Comparison of ENCODE assay signal across 14 cellular contexts in the genomic region with DNA sequence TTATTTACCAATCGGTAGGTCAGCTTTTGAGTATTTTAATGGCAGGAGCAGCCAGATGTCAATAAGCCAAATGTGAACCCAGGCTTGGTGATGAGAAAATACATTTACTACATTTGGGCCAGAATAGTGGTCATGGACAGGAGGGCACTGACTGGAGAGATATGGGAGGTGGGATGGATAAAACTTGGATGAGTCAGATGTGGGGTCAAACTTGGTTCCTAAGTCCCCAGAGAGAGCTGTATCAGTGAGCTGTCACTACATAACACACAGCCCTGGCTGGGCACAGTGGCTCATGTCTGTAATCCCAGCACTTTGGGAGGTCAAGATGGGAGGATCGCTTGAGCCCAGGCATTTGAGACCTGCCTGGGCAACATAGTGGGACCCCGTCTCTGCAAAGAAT. TPM values are rescaled to one million over a fixed set of nuclear protein-coding genes. Genes with fewer than 3 reads are reported as not detected.
DNase-seq lines count a peak whose midpoint lies in the region; ATAC-seq and TF ChIP-seq lines count a peak whose summit lies in the region.
"Had no signal": no experiment of that assay in that cellular context is flagged by ENCODE, and none has a peak within 500 bp of the region (broad histone marks: within the 10 kb centered on the region; RNA-seq: fewer than 3 reads in every experiment).

No MANE protein-coding gene starts in this region.

- peaks cover 8% of the 10 kb centered on the region; the same call in 2 of the 3 replicates for H3K36me3 Mint-ChIP-seq in GM23338 (ENCODE audit: low read depth)
- H3K36me3 Mint-ChIP-seq in activated CD8-positive, alpha-beta T cell treated with anti-CD3 and anti-CD28 coated beads for 36 hours (ENCODE audit: low read depth): peaks cover 4% of the 10 kb centered on the region

- no peak overlapping the region for H3K4me3 Mint-ChIP-seq in GM23338
- no peak overlapping the region for H3K4me3 Mint-ChIP-seq in activated CD8-positive, alpha-beta T cell treated with anti-CD3 and anti-CD28 coated beads for 36 hours
- H3K4me3 Mint-ChIP-seq: CD8-positive, alpha-beta memory T cell had no signal

- H3K27ac ChIP-seq in GM23338 (ENCODE audit: low read depth): no peak overlapping the region
- H3K27ac ChIP-seq in adrenal gland: peak overlapping the region; percentile 9 to 99 (median 86)
- H3K27ac ChIP-seq in subcutaneous abdominal adipose tissue (ENCODE audit: low read depth, low read length): peak overlapping the region; percentile 54
- no peak overlapping the region for H3K27ac ChIP-seq in hepatocyte

- peaks cover 14% of the 10 kb centered on the region for H3K4me1 Mint-ChIP-seq in GM23338
- H3K4me1 Mint-ChIP-seq in activated CD8-positive, alpha-beta T cell treated with anti-CD3 and anti-CD28 coated beads for 36 hours (ENCODE audit: low read depth): peaks cover 13% of the 10 kb centered on the region

- H3K9me3 Mint-ChIP-seq in GM23338: no peaks in the 10 kb centered on the region
- no peaks in the 10 kb centered on the region for H3K9me3 Mint-ChIP-seq in activated CD8-positive, alpha-beta T cell treated with anti-CD3 and anti-CD28 coated beads for 36 hours
- H3K9me3 Mint-ChIP-seq: CD8-positive, alpha-beta memory T cell had no signal

- CTCF ChIA-PET in activated CD8-positive, alpha-beta T cell treated with anti-CD3 and anti-CD28 coated beads for 36 hours (lab: Charles Lee): interaction anchor here (0.5 to 2.2 kb wide), 3 partner anchors 51 to 274 kb away, joined by 3 to 5 read pairs (median 4); no protein-coding TSS in a partner anchor

- TF ChIP-seq CTCF in GM23338 (conservative IDR thresholded peaks at IDR 0.05; ENCODE audit: low read depth in 2 of 2) (no peak), adrenal gland (IDR thresholded peaks at IDR 0.05) (no peak), hepatocyte (IDR thresholded peaks at IDR 0.05; ENCODE audit: poor library complexity) (no peak)
- no peak for TF ChIP-seq CTCF in activated CD8-positive, alpha-beta T cell treated with anti-CD3 and anti-CD28 coated beads for 36 hours (IDR thresholded peaks at IDR 0.05)

- peak overlapping the region; percentile 5; the same call in 1 of the 2 replicates for H3K27ac Mint-ChIP-seq in GM23338
- no peak overlapping the region for H3K27ac Mint-ChIP-seq in activated CD8-positive, alpha-beta T cell treated with anti-CD3 and anti-CD28 coated beads for 36 hours

- no peaks in the 10 kb centered on the region for H3K27me3 ChIP-seq in GM23338 (ENCODE audit: insufficient read depth)
- H3K27me3 ChIP-seq in adrenal gland: no peaks in the 10 kb centered on the region
- H3K27me3 ChIP-seq in subcutaneous abdominal adipose tissue (ENCODE audit: control insufficient read depth in 5 of 5, insufficient read depth in 4 of 5, low read length in 5 of 5): no peaks in the 10 kb centered on the region
- H3K27me3 ChIP-seq in hepatocyte: no peaks in the 10 kb centered on the region

- no peak overlapping the region for H3K9ac ChIP-seq in subcutaneous abdominal adipose tissue (ENCODE audit: low read length in 5 of 5)

- no peaks in the 10 kb centered on the region for H3K36me3 ChIP-seq in GM23338 (ENCODE audit: insufficient read depth)
- no peaks in the 10 kb centered on the region for H3K36me3 ChIP-seq in adrenal gland (replicated peaks in 1 of 2)
- peaks cover 0 to 4% (median 0%) of the 10 kb centered on the region in 5 donors for H3K36me3 ChIP-seq in subcutaneous abdominal adipose tissue (ENCODE audit: control insufficient read depth in 5 of 5, insufficient read depth in 5 of 5, low read length in 5 of 5)
- H3K36me3 ChIP-seq in hepatocyte (replicated peaks; ENCODE audit: insufficient read depth, low read depth): no peaks in the 10 kb centered on the region

- H3K4me3 ChIP-seq in GM23338 (no peak overlapping the region), adrenal gland (no peak overlapping the region), subcutaneous abdominal adipose tissue (ENCODE audit: low read depth in 1 of 5, low read length in 5 of 5) (no peak overlapping the region), hepatocyte (no peak overlapping the region)

- H3K9me2 ChIP-seq in GM23338 (ENCODE audit: insufficient read depth): no peaks in the 10 kb centered on the region
- no peaks in the 10 kb centered on the region for H3K9me2 ChIP-seq in hepatocyte (replicated peaks; ENCODE audit: insufficient read depth)

- H4K20me1 ChIP-seq in GM23338 (replicated peaks; ENCODE audit: insufficient read depth) (peaks cover 38% of the 10 kb centered on the region), hepatocyte (ENCODE audit: insufficient read depth, poor library complexity, severe bottlenecking) (peaks cover 24% of the 10 kb centered on the region)

- no peak for TF ChIP-seq POLR2A in adrenal gland (IDR thresholded peaks at IDR 0.05)

- H3K9me3 ChIP-seq in adrenal gland (replicated peaks in 1 of 3): no peaks in the 10 kb centered on the region
- H3K9me3 ChIP-seq in subcutaneous abdominal adipose tissue (ENCODE audit: control insufficient read depth in 5 of 5, low read length in 5 of 5): no peaks in the 10 kb centered on the region
- H3K9me3 ChIP-seq in hepatocyte (ENCODE audit: low read depth): no peaks in the 10 kb centered on the region

- peaks cover 13% of the 10 kb centered on the region; the same call in 1 of the 2 replicates for H3K4me1 ChIP-seq in GM23338 (ENCODE audit: insufficient read depth)
- H3K4me1 ChIP-seq in adrenal gland (replicated peaks in 1 of 2): peaks cover 26 to 51% of the 10 kb centered on the region in 2 donors
- H3K4me1 ChIP-seq in subcutaneous abdominal adipose tissue (ENCODE audit: control insufficient read depth in 5 of 5, insufficient read depth in 5 of 5, low read length in 5 of 5): peaks cover 0 to 52% (median 32%) of the 10 kb centered on the region in 5 donors
- peaks cover 54% of the 10 kb centered on the region for H3K4me1 ChIP-seq in hepatocyte (ENCODE audit: insufficient read depth)

- intact Hi-C loops in adrenal gland (cut with DNase I): no loop called here
- intact Hi-C loops in activated CD8-positive, alpha-beta T cell treated with anti-CD3 and anti-CD28 coated beads for 36 hours (cut with micrococcal nuclease): no loop called here

- H2AFZ ChIP-seq in GM23338 (no peak overlapping the region), hepatocyte (no peak overlapping the region)

- ATAC-seq in GM23338: no peak
- peak; percentile 7 for ATAC-seq in left lobe of liver
- ATAC-seq in activated CD8-positive, alpha-beta T cell treated with anti-CD3 and anti-CD28 coated beads for 36 hours: no peak
- ATAC-seq in activated CD4-positive, CD25-positive, alpha-beta regulatory T cell treated with anti-CD3 and anti-CD28 coated beads, Interleukin-2, amount 50 U/mL, for 24 hours: no peak

- no peak overlapping the region for H3K4me2 ChIP-seq in GM23338
- H3K4me2 ChIP-seq in hepatocyte: no peak overlapping the region

- 0 out of 2 replicates have a peak, but pooled peaks cover under 1% of the 10 kb centered on the region for H3F3A ChIP-seq in GM23338 (replicated peaks; ENCODE audit: low read depth)

- WGBS in adrenal gland, 4 donors: 81 to 91% (median 85%) methylated on average over 3 of the region's 3 CpGs
- 93% methylated on average over 3 of the region's 3 CpGs for WGBS in hepatocyte (ENCODE audit: low lambda C conversion rate, missing lambda C conversion rate)

- POLR2A ChIA-PET in activated CD8-positive, alpha-beta T cell treated with anti-CD3 and anti-CD28 coated beads for 36 hours (lab: Charles Lee): no interaction called here

- no peak for DNase-seq in GM23338 (ENCODE audit: low spot score)
- DNase-seq in adrenal gland: no peak
- DNase-seq in left lobe of liver (ENCODE audit: low spot score): no peak
- no peak for DNase-seq in stimulated activated CD4-positive, alpha-beta T cell treated with anti-CD3 and anti-CD28 coated beads, Interleukin-12 subunit alpha, Interleukin-12 subunit beta, amount 100 ng/mL, for 4 hours
- DNase-seq in hepatocyte (ENCODE audit: low spot score): no peak
- DNase-seq in activated CD8-positive, alpha-beta T cell treated with anti-CD3 and anti-CD28 coated beads for 36 hours: no peak
- DNase-seq: CD8-positive, alpha-beta memory T cell; effector CD4-positive, alpha-beta T cell; NCI-H146; NCI-H510A treated with DMSO at 0.1 percent for 48 hours; stimulated activated CD4-positive, alpha-beta T cell treated with anti-CD3 and anti-CD28 coated beads, Interleukin-1b, Interleukin-23, amount 100 ng/mL, for 48 hours; T-helper 9 cell had no signal

- peaks cover 12% of the 10 kb centered on the region for H3K27me3 Mint-ChIP-seq in GM23338 (ENCODE audit: insufficient read depth, low read depth, poor library complexity)
- H3K27me3 Mint-ChIP-seq in activated CD8-positive, alpha-beta T cell treated with anti-CD3 and anti-CD28 coated beads for 36 hours: no peaks in the 10 kb centered on the region
- H3K27me3 Mint-ChIP-seq: CD8-positive, alpha-beta memory T cell had no signal

- H3K79me2 ChIP-seq in GM23338 (replicated peaks; ENCODE audit: insufficient read depth): peaks cover 88% of the 10 kb centered on the region
- peaks cover 72% of the 10 kb centered on the region for H3K79me2 ChIP-seq in hepatocyte

TF ChIP-seq in GM23338, 12 proteins besides CTCF, POLR2A, EP300 and RAD21 (continues in another document):
- no peak for TF ChIP-seq EZH2phosphoT487 (IDR thresholded peaks at IDR 0.05; ENCODE audit: unreplicated experiment)
- TF ChIP-seq JUNB (IDR thresholded peaks at IDR 0.05; ENCODE audit: unreplicated experiment): no peak

RNA-seq across cellular contexts. Expression of a gene that starts 51.7 kb away (rescaled TPM):
- total RNA-seq in GM23338 (2014; rRNA removed; shearing (Covaris generic)): 10.8 and 11.7 TPM in 2 replicates
- polyA plus RNA-seq in GM23338 (2016; fragmentation: Nextera tagmentation; extraction: Ambion mirVana) (6.6 TPM in 2 replicates), adrenal gland (100 to 1,000 TPM in 1 of 3 donors, 10 to 100 TPM in 2; 34.1 to 101 (median 73.4) TPM), hepatocyte (104 and 120 TPM in 2 replicates)
- total RNA-seq in adrenal gland (100 to 1,000 TPM in 6 of 8 donors, 10 to 100 TPM in 2; 60.6 to 170 (median 123) TPM), left lobe of liver (6.3 TPM), hepatocyte (17.8 and 20.8 TPM in 2 replicates)
- total RNA-seq in activated CD8-positive, alpha-beta T cell treated with anti-CD3 and anti-CD28 coated beads for 36 hours: 1 to 10 TPM; 1.1 to 1.4 TPM
- polyA plus RNA-seq: CD8-positive, alpha-beta memory T cell had no signal

RNA-seq across cellular contexts. Expression of a gene that starts 52.6 kb away (rescaled TPM):
- 37.7 and 40.1 TPM in 2 replicates for total RNA-seq in GM23338 (2014; rRNA removed; shearing (Covaris generic))
- 7.0 and 8.2 TPM in 2 replicates for polyA plus RNA-seq in GM23338 (2016; fragmentation: Nextera tagmentation; extraction: Ambion mirVana)
- total RNA-seq in adrenal gland: 10 to 100 TPM in 4 of 8 donors, 1 to 10 TPM in 4; 5.3 to 16.8 (median 9.0) TPM
- polyA plus RNA-seq in adrenal gland: 10 to 100 TPM in 2 of 3 donors, 1 to 10 TPM in 1; 4.3 to 24.6 (median 14.5) TPM
- total RNA-seq in left lobe of liver: 6.7 TPM
- total RNA-seq in hepatocyte: 2.2 and 3.4 TPM in 2 replicates
- 3.4 and 5.4 TPM in 2 replicates for polyA plus RNA-seq in hepatocyte
- total RNA-seq in activated CD8-positive, alpha-beta T cell treated with anti-CD3 and anti-CD28 coated beads for 36 hours: 1 to 10 TPM; 8.7 to 8.8 TPM

Comparison
In these comparisons a context has a peak if more than half of its experiments do, and no peak if none do; other contexts are left out.
1. H3K27ac ChIP-seq: peak in adrenal gland (5 of 5) and subcutaneous abdominal adipose tissue (single experiment); none in GM23338 (single experiment) and hepatocyte (single experiment).